In genomic region chr17:35479271-35479670, GRCh38 we compare ENCODE assay signal across 20 cellular contexts. TPM values are rescaled to one million over a fixed set of nuclear protein-coding genes. Genes with fewer than 3 reads are reported as not detected.
A peak's percentile ranks its signal among the peaks of the same experiment; 100 is the strongest.
DNase-seq lines count a peak whose midpoint lies in the region; ATAC-seq and TF ChIP-seq lines count a peak whose summit lies in the region.
"Had no signal": no experiment of that assay in that cellular context is flagged by ENCODE, and none has a peak within 500 bp of the region (broad histone marks: within the 10 kb centered on the region; RNA-seq: fewer than 3 reads in every experiment).

No MANE protein-coding gene starts in this region.

- H3K27me3 Mint-ChIP-seq in activated T-cell treated with anti-CD3 and anti-CD28 coated beads, Interleukin-2, amount 50 U/mL, for 72 hours (ENCODE audit: low read depth): no peaks in the 10 kb centered on the region
- no peaks in the 10 kb centered on the region for H3K27me3 Mint-ChIP-seq in activated T-cell treated with anti-CD3 and anti-CD28 coated beads, Interleukin-2, amount 50 U/mL, for 4 hours (ENCODE audit: low read depth)
- no peaks in the 10 kb centered on the region for H3K27me3 Mint-ChIP-seq in T-helper 17 cell
- H3K27me3 Mint-ChIP-seq in natural killer cell (ENCODE audit: low read depth in 2 of 2): no peaks in the 10 kb centered on the region
- H3K27me3 Mint-ChIP-seq: CD4-positive, alpha-beta memory T cell had no signal

- ATAC-seq in activated T-cell treated with anti-CD3 and anti-CD28 coated beads, Interleukin-2, amount 50 U/mL, for 72 hours (replicated peaks in 1 of 2): no peak
- ATAC-seq in activated T-cell treated with anti-CD3 and anti-CD28 coated beads, Interleukin-2, amount 50 U/mL, for 4 hours: no peak
- ATAC-seq in T-helper 17 cell (no peak), natural killer cell (no peak), HG03039 (IDR thresholded peaks at IDR 0.05; ENCODE audit: unreplicated experiment) (no peak)
- ATAC-seq: GM12878 had no signal

- no peaks in the 10 kb centered on the region for H3K9me3 ChIP-seq in T-helper 17 cell (ENCODE audit: control insufficient read depth, low read length, poor library complexity, severe bottlenecking)
- H3K9me3 ChIP-seq: Caco-2 had no signal

- H3K27ac Mint-ChIP-seq in activated T-cell treated with anti-CD3 and anti-CD28 coated beads, Interleukin-2, amount 50 U/mL, for 72 hours: peak overlapping the region; percentile 39
- H3K27ac Mint-ChIP-seq in T-helper 17 cell (peak overlapping the region; percentile 39), natural killer cell (peak overlapping the region; percentile 29 to 49)

- no peak for TF ChIP-seq CTCF in natural killer cell (IDR thresholded peaks at IDR 0.05)
- no peak for TF ChIP-seq CTCF in GM20000 (IDR thresholded peaks at IDR 0.05; ENCODE audit: extremely low read depth, missing control alignments)

- no peak overlapping the region for H3K4me3 Mint-ChIP-seq in activated T-cell treated with anti-CD3 and anti-CD28 coated beads, Interleukin-2, amount 50 U/mL, for 72 hours
- H3K4me3 Mint-ChIP-seq in activated T-cell treated with anti-CD3 and anti-CD28 coated beads, Interleukin-2, amount 50 U/mL, for 4 hours: no peak overlapping the region
- H3K4me3 Mint-ChIP-seq in T-helper 17 cell (no peak overlapping the region), natural killer cell (no peak overlapping the region)

- H3K9me3 Mint-ChIP-seq in activated T-cell treated with anti-CD3 and anti-CD28 coated beads, Interleukin-2, amount 50 U/mL, for 72 hours: peaks cover 2 to 8% of the 10 kb centered on the region in 2 donors
- peaks cover 9% of the 10 kb centered on the region for H3K9me3 Mint-ChIP-seq in activated T-cell treated with anti-CD3 and anti-CD28 coated beads, Interleukin-2, amount 50 U/mL, for 4 hours
- H3K9me3 Mint-ChIP-seq in natural killer cell: no peaks in the 10 kb centered on the region

- in situ Hi-C loops in G401 (cut with HindIII; ENCODE audit: low sequenced_read_pairs): no loop called here

- H3K4me1 Mint-ChIP-seq in activated T-cell treated with anti-CD3 and anti-CD28 coated beads, Interleukin-2, amount 50 U/mL, for 72 hours (ENCODE audit: low read depth): peaks cover 3% of the 10 kb centered on the region
- peaks cover 40% of the 10 kb centered on the region for H3K4me1 Mint-ChIP-seq in activated T-cell treated with anti-CD3 and anti-CD28 coated beads, Interleukin-2, amount 50 U/mL, for 4 hours (ENCODE audit: low read depth)
- H3K4me1 Mint-ChIP-seq in T-helper 17 cell (peaks cover 33% of the 10 kb centered on the region), natural killer cell (peaks cover 60 to 67% of the 10 kb centered on the region in 2 donors)

- H3K36me3 Mint-ChIP-seq in activated T-cell treated with anti-CD3 and anti-CD28 coated beads, Interleukin-2, amount 50 U/mL, for 72 hours (ENCODE audit: insufficient read depth in 2 of 2): peaks cover 21 to 67% of the 10 kb centered on the region in 2 donors
- H3K36me3 Mint-ChIP-seq in activated T-cell treated with anti-CD3 and anti-CD28 coated beads, Interleukin-2, amount 50 U/mL, for 4 hours (ENCODE audit: insufficient read depth): peaks cover 64% of the 10 kb centered on the region
- H3K36me3 Mint-ChIP-seq in T-helper 17 cell (ENCODE audit: low read depth) (peaks cover 25% of the 10 kb centered on the region), natural killer cell (peaks cover 43% of the 10 kb centered on the region)

- no peak for DNase-seq in activated T-cell treated with anti-CD3 and anti-CD28 coated beads, Interleukin-2, amount 50 U/mL, for 72 hours
- DNase-seq in activated T-cell treated with anti-CD3 and anti-CD28 coated beads, Interleukin-2, amount 50 U/mL, for 4 hours: no peak
- DNase-seq in T-helper 17 cell (no peak), natural killer cell (no peak), GM20000 (ENCODE audit: low spot score) (no peak), G401 (ENCODE audit: low spot score) (no peak)
- DNase-seq: ACHN; AML-193; C1 segment of cervical spinal cord; Caco-2; CD4-positive, alpha-beta memory T cell; DMS153; DND-41; GDM1; GM23248; H7; HCEC 1CT had no signal

- intact Hi-C loops in natural killer cell (cut with micrococcal nuclease): no loop called here

RNA-seq across cellular contexts. Expression of gene SLFN13, which starts 30.7 kb away (rescaled TPM):
- total RNA-seq in activated T-cell treated with anti-CD3 and anti-CD28 coated beads, Interleukin-2, amount 50 U/mL, for 72 hours: 10 to 100 TPM; 45.8 to 57.3 TPM
- total RNA-seq in activated T-cell treated with anti-CD3 and anti-CD28 coated beads, Interleukin-2, amount 50 U/mL, for 4 hours: 1 to 10 TPM; 4.3 to 8.1 (median 7.9) TPM
- total RNA-seq in T-helper 17 cell (10 to 100 TPM; 28.1 to 36.5 TPM), natural killer cell (100 to 1,000 TPM in 2 of 3 donors, 10 to 100 TPM in 1; 85.9 to 182 (median 129) TPM)
- 0.24 TPM in 1 of 2 replicates, not detected in the other for total RNA-seq in G401 (2014; rRNA removed; shearing (Covaris generic))
- total RNA-seq: Caco-2 had no signal

RNA-seq across cellular contexts. Expression of gene SLFN12, which starts 47.0 kb away (rescaled TPM):
- 1 to 10 TPM; 9.1 to 9.8 TPM for total RNA-seq in activated T-cell treated with anti-CD3 and anti-CD28 coated beads, Interleukin-2, amount 50 U/mL, for 72 hours
- total RNA-seq in activated T-cell treated with anti-CD3 and anti-CD28 coated beads, Interleukin-2, amount 50 U/mL, for 4 hours: 1 to 10 TPM in 2 of 3 donors, under 1 TPM in 1; 0.81 to 2.0 (median 1.1) TPM
- total RNA-seq in T-helper 17 cell (1 to 10 TPM; 5.3 to 5.4 TPM), natural killer cell (10 to 100 TPM; 18.6 to 30.9 (median 21.8) TPM)
- 12.3 and 15.0 TPM in 2 replicates for total RNA-seq in G401 (2014; rRNA removed; shearing (Covaris generic))
- total RNA-seq: Caco-2 had no signal

RNA-seq across cellular contexts. Expression of gene SLFN12L, which starts 58.2 kb away (rescaled TPM):
- total RNA-seq in activated T-cell treated with anti-CD3 and anti-CD28 coated beads, Interleukin-2, amount 50 U/mL, for 72 hours: 10 to 100 TPM; 59.0 to 73.6 TPM
- total RNA-seq in activated T-cell treated with anti-CD3 and anti-CD28 coated beads, Interleukin-2, amount 50 U/mL, for 4 hours: 10 to 100 TPM in 1 of 3 donors, 1 to 10 TPM in 2; 9.0 to 15.1 (median 9.1) TPM
- total RNA-seq in T-helper 17 cell (10 to 100 TPM; 70.0 to 90.1 TPM), natural killer cell (100 to 1,000 TPM; 126 to 174 (median 130) TPM)
- not detected in 2 replicates for total RNA-seq in G401 (2014; rRNA removed; shearing (Covaris generic))
- total RNA-seq: Caco-2, H1, H7 had no signal

Comparison
In these comparisons a context has a peak if more than half of its experiments do, and no peak if none do; other contexts are left out.
1. RNA of gene SLFN12L, which starts 58.2 kb away (total RNA-seq): 126 to 174 TPM in natural killer cell, 70.0 to 90.1 TPM in T-helper 17 cell, 59.0 to 73.6 TPM in activated T-cell treated with anti-CD3 and anti-CD28 coated beads, Interleukin-2, amount 50 U/mL, for 72 hours and 9.0 to 15.1 TPM in activated T-cell treated with anti-CD3 and anti-CD28 coated beads, Interleukin-2, amount 50 U/mL, for 4 hours; not detected in G401; every median in the first group is over 10 times any median in the second.
2. Peak in every context shown above with its lines, with median percentiles within 50 percentile points of each other: H3K27ac Mint-ChIP-seq.